In genomic region chr12:28486521-28486920, GRCh38 we compare ENCODE assay signal across 19 cellular contexts.
DNase-seq lines count a peak whose midpoint lies in the region; TF ChIP-seq lines count a peak whose summit lies in the region.
"Had no signal": no experiment of that assay in that cellular context is flagged by ENCODE, and none has a peak within 500 bp of the region (broad histone marks: within the 10 kb centered on the region; RNA-seq: fewer than 3 reads in every experiment).

No MANE protein-coding gene starts in this region.

- no peaks in the 10 kb centered on the region for H3K27me3 ChIP-seq in HUES64 (ENCODE audit: insufficient read depth, low read length)
- no peaks in the 10 kb centered on the region for H3K27me3 ChIP-seq in mesenchymal stem cell (ENCODE audit: control insufficient read depth in 1 of 2, insufficient read depth in 1 of 2, low read length in 2 of 2)
- no peaks in the 10 kb centered on the region for H3K27me3 ChIP-seq in osteoblast (ENCODE audit: insufficient read depth, low read length)

- H3K36me3 ChIP-seq in HUES64 (ENCODE audit: insufficient read depth, low read length): no peaks in the 10 kb centered on the region
- no peaks in the 10 kb centered on the region for H3K36me3 ChIP-seq in mesenchymal stem cell (ENCODE audit: control insufficient read depth in 1 of 2, insufficient read depth in 2 of 2, low read depth in 1 of 2, low read length in 2 of 2)
- no peaks in the 10 kb centered on the region for H3K36me3 ChIP-seq in osteoblast (ENCODE audit: insufficient read depth, low read length)

- H3K4me2 ChIP-seq in mesenchymal stem cell (ENCODE audit: low read length, poor library complexity, severe bottlenecking) (no peak overlapping the region), osteoblast (ENCODE audit: insufficient read depth, low read length) (no peak overlapping the region)

- DNase-seq in EH (ENCODE audit: low read depth) (peak; percentile 33), fibroblast of mammary gland (ENCODE audit: low read depth) (peak; percentile 15), mesenchymal stem cell (no peak), NCI-H1436 treated with DMSO at 0.1 percent for 48 hours (lab: John Stamatoyannopoulos, UW) (no peak), osteoblast (ENCODE audit: insufficient read length, low spot score, missing footprints) (no peak), hippocampal formation (lab: John Stamatoyannopoulos, UW) (no peak)
- no peak for DNase-seq in activated effector memory CD4-positive, alpha-beta T cell treated with anti-CD3 and anti-CD28 coated beads, Interleukin-2, amount 50 U/mL, for 16 hours
- DNase-seq: 8988T, ACHN, Calu3, DMS79 treated with DMSO at 0.1 percent for 48 hours, Kasumi-1, NCI-H1694, NCI-H2029 treated with DMSO at 0.1 percent for 48 hours, NCI-H526 treated with DMSO at 0.1 percent for 48 hours, SHP77 had no signal

- no peak overlapping the region for H2AK5ac ChIP-seq in mesenchymal stem cell (ENCODE audit: low read length, severe bottlenecking)

- H3K4me3 ChIP-seq in HUES64 (ENCODE audit: low read length) (no peak overlapping the region), fibroblast of mammary gland (ENCODE audit: control insufficient read depth, low read depth, low read length) (no peak overlapping the region), mesenchymal stem cell (ENCODE audit: insufficient read depth in 1 of 2, low read depth in 1 of 2, low read length in 2 of 2) (no peak overlapping the region), osteoblast (ENCODE audit: insufficient read depth, low read length) (no peak overlapping the region)
- H3K4me3 ChIP-seq: K562 had no signal

- H2AFZ ChIP-seq in mesenchymal stem cell (ENCODE audit: low read depth, low read length) (no peak overlapping the region), osteoblast (ENCODE audit: low read length) (no peak overlapping the region)

- no CpG with 5 or more reads among the region's 1 CpG for WGBS in HUES64
- no CpG with 5 or more reads among the region's 1 CpG for WGBS in mesenchymal stem cell

- H2BK12ac ChIP-seq in mesenchymal stem cell (ENCODE audit: low read length in 2 of 2): no peak overlapping the region

- H2BK120ac ChIP-seq in mesenchymal stem cell (ENCODE audit: low read depth, low read length): no peak overlapping the region

- no peaks in the 10 kb centered on the region for H4K20me1 ChIP-seq in osteoblast (ENCODE audit: insufficient read depth, low read length)

- H3K9ac ChIP-seq in HUES64 (ENCODE audit: low read depth, low read length): peak overlapping the region; percentile 45; the same call in 1 of the 2 replicates
- peak overlapping the region; percentile 2 for H3K9ac ChIP-seq in mesenchymal stem cell (ENCODE audit: low read length)

- H3K27ac ChIP-seq in HUES64 (ENCODE audit: low read depth, low read length) (peak overlapping the region; percentile 79; the same call in 1 of the 2 replicates), mesenchymal stem cell (ENCODE audit: low read length, poor library complexity, severe bottlenecking) (no peak overlapping the region), osteoblast (ENCODE audit: low read depth, low read length) (no peak overlapping the region)
- H3K27ac ChIP-seq: RWPE1 had no signal

- H4K8ac ChIP-seq in mesenchymal stem cell (ENCODE audit: low read length): no peak overlapping the region

- TF ChIP-seq CTCF in fibroblast of mammary gland (conservative IDR thresholded peaks at IDR 0.05; ENCODE audit: control insufficient read depth, insufficient read depth, low read depth, low read length): no peak
- no peak for TF ChIP-seq CTCF in osteoblast (IDR thresholded peaks at IDR 0.05; ENCODE audit: extremely low read depth, low read depth, low read length)

- no peak overlapping the region for H2BK15ac ChIP-seq in mesenchymal stem cell (ENCODE audit: low read depth, poor library complexity, severe bottlenecking)

- no peak overlapping the region for H3K23ac ChIP-seq in mesenchymal stem cell (ENCODE audit: low read length in 2 of 2)

- no peak overlapping the region for H2BK5ac ChIP-seq in mesenchymal stem cell (ENCODE audit: low read depth, low read length, poor library complexity, severe bottlenecking)

- no peaks in the 10 kb centered on the region for H3K79me2 ChIP-seq in osteoblast (ENCODE audit: insufficient read depth, low read length)

- no peak overlapping the region for H3K18ac ChIP-seq in mesenchymal stem cell (ENCODE audit: low read depth in 1 of 2, low read length in 2 of 2)

- no peak overlapping the region for H4K91ac ChIP-seq in mesenchymal stem cell (ENCODE audit: low read length)

- H3K14ac ChIP-seq in mesenchymal stem cell (ENCODE audit: low read length in 2 of 2): no peak overlapping the region

- H3K4me1 ChIP-seq in HUES64 (ENCODE audit: insufficient read depth, low read length) (peaks cover 40% of the 10 kb centered on the region), mesenchymal stem cell (ENCODE audit: control insufficient read depth, insufficient read depth, low read depth, low read length) (no peaks in the 10 kb centered on the region), osteoblast (ENCODE audit: insufficient read depth, low read length) (no peaks in the 10 kb centered on the region)

- no peaks in the 10 kb centered on the region for H3K79me1 ChIP-seq in mesenchymal stem cell (replicated peaks; ENCODE audit: low read length, poor library complexity, severe bottlenecking)

- H3K9me3 ChIP-seq in HUES64 (ENCODE audit: insufficient read depth, low read depth, low read length) (no peaks in the 10 kb centered on the region), mesenchymal stem cell (ENCODE audit: control insufficient read depth, low read length) (no peaks in the 10 kb centered on the region), osteoblast (ENCODE audit: low read depth, low read length) (no peaks in the 10 kb centered on the region)

- no peak overlapping the region for H3K4ac ChIP-seq in mesenchymal stem cell (ENCODE audit: low read depth in 1 of 2, low read length in 2 of 2)

Comparison
In these comparisons a context has a peak if more than half of its experiments do, and no peak if none do; other contexts are left out.
1. DNase-seq: peak in EH (single experiment) and fibroblast of mammary gland (single experiment); none in mesenchymal stem cell (single experiment), NCI-H1436 treated with DMSO at 0.1 percent for 48 hours (single experiment), osteoblast (single experiment), hippocampal formation (0 of 2) and activated effector memory CD4-positive, alpha-beta T cell treated with anti-CD3 and anti-CD28 coated beads, Interleukin-2, amount 50 U/mL, for 16 hours (single experiment).